1 cellular context compared by ENCODE assay signal in genomic region chr19:14006766-14007562, GRCh38.
TF ChIP-seq lines count a peak whose summit lies in the region.

No MANE protein-coding gene starts in this region.

TF ChIP-seq in HEK293, 187 proteins besides CTCF, POLR2A, EP300 and RAD21 (continued from another document and continues in another):
- TF ChIP-seq, protein P1, sequence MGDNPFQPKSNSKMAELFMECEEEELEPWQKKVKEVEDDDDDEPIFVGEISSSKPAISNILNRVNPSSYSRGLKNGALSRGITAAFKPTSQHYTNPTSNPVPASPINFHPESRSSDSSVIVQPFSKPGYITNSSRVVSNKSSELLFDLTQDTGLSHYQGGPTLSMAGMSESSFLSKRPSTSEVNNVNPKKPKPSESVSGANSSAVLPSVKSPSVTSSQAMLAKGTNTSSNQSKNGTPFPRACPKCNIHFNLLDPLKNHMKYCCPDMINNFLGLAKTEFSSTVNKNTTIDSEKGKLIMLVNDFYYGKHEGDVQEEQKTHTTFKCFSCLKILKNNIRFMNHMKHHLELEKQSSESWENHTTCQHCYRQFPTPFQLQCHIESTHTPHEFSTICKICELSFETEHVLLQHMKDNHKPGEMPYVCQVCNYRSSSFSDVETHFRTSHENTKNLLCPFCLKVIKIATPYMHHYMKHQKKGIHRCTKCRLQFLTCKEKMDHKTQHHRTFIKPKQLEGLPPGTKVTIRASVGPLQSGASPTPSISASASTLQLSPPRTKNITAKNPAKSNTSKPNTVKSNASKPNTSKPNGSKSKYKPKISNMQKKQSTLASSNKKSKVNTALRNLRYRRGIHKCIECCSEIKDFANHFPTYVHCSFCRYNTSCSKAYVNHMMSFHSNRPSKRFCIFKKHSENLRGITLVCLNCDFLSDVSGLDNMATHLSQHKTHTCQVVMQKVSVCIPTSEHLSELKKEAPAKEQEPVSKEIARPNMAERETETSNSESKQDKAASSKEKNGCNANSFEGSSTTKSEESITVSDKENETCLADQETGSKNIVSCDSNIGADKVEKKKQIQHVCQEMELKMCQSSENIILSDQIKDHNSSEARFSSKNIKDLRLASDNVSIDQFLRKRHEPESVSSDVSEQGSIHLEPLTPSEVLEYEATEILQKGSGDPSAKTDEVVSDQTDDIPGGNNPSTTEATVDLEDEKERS (tag by site-specific recombination; IDR thresholded peaks at IDR 0.05), result peak; percentile 65; the same call in 1 of the 2 replicates
- TF ChIP-seq ZSCAN5A (tag by site-specific recombination; IDR thresholded peaks at IDR 0.05) (peak; percentile 98), MZF1 (tag by site-specific recombination; IDR thresholded peaks at IDR 0.05; ENCODE audit: borderline replicate concordance) (peak; percentile 94), ZNF114 (tag by site-specific recombination; IDR thresholded peaks at IDR 0.05) (no peak), ZNF645 (tag by site-specific recombination; IDR thresholded peaks at IDR 0.05) (peak; percentile 78; the same call in 1 of the 2 replicates), ZSCAN30 (tag by site-specific recombination; IDR thresholded peaks at IDR 0.05) (peak; percentile 96), ZNF670 (tag by site-specific recombination; IDR thresholded peaks at IDR 0.05; ENCODE audit: low read depth) (no peak), ZNF248 (tag by site-specific recombination; IDR thresholded peaks at IDR 0.05) (no peak), ZNF121 (tag by site-specific recombination; IDR thresholded peaks at IDR 0.05) (peak; percentile 39; the same call in 1 of the 2 replicates), BCL11A (tag by site-specific recombination; IDR thresholded peaks at IDR 0.05; ENCODE audit: low read depth) (peak; percentile 87), ZNF302 (tag by site-specific recombination; IDR thresholded peaks at IDR 0.05; ENCODE audit: low read depth) (no peak), ZNF76 (tag by site-specific recombination; IDR thresholded peaks at IDR 0.05; ENCODE audit: borderline replicate concordance, low read depth) (peak; percentile 86), OVOL3 (tag by site-specific recombination; IDR thresholded peaks at IDR 0.05) (peak; percentile 47; the same call in 1 of the 2 replicates), ZNF341 (tag by site-specific recombination; IDR thresholded peaks at IDR 0.05; ENCODE audit: low read depth) (no peak; the same call in 1 of the 2 replicates), FEZF1 (tag by site-specific recombination; IDR thresholded peaks at IDR 0.05) (0 out of 2 replicates have a peak, but pooled peaks have one; percentile 23), PRDM1 (tag by site-specific recombination; IDR thresholded peaks at IDR 0.05) (no peak; the same call in 1 of the 2 replicates), ZBTB20 (tag by site-specific recombination; IDR thresholded peaks at IDR 0.05) (peak; percentile 90), ZNF626 (tag by site-specific recombination; IDR thresholded peaks at IDR 0.05) (no peak), ZNF548 (tag by site-specific recombination; IDR thresholded peaks at IDR 0.05) (0 out of 2 replicates have a peak, but pooled peaks have one; percentile 28), ZNF311 (tag by site-specific recombination; IDR thresholded peaks at IDR 0.05; ENCODE audit: borderline replicate concordance) (no peak)
- TF ChIP-seq, protein P2, sequence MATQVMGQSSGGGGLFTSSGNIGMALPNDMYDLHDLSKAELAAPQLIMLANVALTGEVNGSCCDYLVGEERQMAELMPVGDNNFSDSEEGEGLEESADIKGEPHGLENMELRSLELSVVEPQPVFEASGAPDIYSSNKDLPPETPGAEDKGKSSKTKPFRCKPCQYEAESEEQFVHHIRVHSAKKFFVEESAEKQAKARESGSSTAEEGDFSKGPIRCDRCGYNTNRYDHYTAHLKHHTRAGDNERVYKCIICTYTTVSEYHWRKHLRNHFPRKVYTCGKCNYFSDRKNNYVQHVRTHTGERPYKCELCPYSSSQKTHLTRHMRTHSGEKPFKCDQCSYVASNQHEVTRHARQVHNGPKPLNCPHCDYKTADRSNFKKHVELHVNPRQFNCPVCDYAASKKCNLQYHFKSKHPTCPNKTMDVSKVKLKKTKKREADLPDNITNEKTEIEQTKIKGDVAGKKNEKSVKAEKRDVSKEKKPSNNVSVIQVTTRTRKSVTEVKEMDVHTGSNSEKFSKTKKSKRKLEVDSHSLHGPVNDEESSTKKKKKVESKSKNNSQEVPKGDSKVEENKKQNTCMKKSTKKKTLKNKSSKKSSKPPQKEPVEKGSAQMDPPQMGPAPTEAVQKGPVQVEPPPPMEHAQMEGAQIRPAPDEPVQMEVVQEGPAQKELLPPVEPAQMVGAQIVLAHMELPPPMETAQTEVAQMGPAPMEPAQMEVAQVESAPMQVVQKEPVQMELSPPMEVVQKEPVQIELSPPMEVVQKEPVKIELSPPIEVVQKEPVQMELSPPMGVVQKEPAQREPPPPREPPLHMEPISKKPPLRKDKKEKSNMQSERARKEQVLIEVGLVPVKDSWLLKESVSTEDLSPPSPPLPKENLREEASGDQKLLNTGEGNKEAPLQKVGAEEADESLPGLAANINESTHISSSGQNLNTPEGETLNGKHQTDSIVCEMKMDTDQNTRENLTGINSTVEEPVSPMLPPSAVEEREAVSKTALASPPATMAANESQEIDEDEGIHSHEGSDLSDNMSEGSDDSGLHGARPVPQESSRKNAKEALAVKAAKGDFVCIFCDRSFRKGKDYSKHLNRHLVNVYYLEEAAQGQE (tag by site-specific recombination; IDR thresholded peaks at IDR 0.05), result 0 out of 2 replicates have a peak, but pooled peaks have one; percentile 38
- TF ChIP-seq, protein P3, sequence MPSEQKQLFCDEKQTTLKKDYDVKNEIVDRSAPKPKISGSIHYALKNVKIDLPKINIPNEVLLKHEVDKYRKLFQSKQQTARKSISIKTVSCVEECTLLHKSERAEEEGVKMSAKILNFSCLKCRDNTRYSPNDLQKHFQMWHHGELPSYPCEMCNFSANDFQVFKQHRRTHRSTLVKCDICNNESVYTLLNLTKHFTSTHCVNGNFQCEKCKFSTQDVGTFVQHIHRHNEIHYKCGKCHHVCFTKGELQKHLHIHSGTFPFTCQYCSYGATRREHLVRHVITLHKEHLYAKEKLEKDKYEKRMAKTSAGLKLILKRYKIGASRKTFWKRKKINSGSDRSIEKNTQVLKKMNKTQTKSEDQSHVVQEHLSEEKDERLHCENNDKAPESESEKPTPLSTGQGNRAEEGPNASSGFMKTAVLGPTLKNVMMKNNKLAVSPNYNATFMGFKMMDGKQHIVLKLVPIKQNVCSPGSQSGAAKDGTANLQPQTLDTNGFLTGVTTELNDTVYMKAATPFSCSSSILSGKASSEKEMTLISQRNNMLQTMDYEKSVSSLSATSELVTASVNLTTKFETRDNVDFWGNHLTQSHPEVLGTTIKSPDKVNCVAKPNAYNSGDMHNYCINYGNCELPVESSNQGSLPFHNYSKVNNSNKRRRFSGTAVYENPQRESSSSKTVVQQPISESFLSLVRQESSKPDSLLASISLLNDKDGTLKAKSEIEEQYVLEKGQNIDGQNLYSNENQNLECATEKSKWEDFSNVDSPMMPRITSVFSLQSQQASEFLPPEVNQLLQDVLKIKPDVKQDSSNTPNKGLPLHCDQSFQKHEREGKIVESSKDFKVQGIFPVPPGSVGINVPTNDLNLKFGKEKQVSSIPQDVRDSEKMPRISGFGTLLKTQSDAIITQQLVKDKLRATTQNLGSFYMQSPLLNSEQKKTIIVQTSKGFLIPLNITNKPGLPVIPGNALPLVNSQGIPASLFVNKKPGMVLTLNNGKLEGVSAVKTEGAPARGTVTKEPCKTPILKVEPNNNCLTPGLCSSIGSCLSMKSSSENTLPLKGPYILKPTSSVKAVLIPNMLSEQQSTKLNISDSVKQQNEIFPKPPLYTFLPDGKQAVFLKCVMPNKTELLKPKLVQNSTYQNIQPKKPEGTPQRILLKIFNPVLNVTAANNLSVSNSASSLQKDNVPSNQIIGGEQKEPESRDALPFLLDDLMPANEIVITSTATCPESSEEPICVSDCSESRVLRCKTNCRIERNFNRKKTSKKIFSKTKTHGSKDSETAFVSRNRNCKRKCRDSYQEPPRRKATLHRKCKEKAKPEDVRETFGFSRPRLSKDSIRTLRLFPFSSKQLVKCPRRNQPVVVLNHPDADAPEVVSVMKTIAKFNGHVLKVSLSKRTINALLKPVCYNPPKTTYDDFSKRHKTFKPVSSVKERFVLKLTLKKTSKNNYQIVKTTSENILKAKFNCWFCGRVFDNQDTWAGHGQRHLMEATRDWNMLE (tag by site-specific recombination; conservative IDR thresholded peaks at IDR 0.05; ENCODE audit: low read depth), result peak; percentile 38; the same call in 1 of the 2 replicates
- TF ChIP-seq, protein P4, sequence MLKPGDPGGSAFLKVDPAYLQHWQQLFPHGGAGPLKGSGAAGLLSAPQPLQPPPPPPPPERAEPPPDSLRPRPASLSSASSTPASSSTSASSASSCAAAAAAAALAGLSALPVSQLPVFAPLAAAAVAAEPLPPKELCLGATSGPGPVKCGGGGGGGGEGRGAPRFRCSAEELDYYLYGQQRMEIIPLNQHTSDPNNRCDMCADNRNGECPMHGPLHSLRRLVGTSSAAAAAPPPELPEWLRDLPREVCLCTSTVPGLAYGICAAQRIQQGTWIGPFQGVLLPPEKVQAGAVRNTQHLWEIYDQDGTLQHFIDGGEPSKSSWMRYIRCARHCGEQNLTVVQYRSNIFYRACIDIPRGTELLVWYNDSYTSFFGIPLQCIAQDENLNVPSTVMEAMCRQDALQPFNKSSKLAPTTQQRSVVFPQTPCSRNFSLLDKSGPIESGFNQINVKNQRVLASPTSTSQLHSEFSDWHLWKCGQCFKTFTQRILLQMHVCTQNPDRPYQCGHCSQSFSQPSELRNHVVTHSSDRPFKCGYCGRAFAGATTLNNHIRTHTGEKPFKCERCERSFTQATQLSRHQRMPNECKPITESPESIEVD (tag by site-specific recombination; IDR thresholded peaks at IDR 0.05), result peak; percentile 33; the same call in 1 of the 2 replicates
- TF ChIP-seq, protein P5, sequence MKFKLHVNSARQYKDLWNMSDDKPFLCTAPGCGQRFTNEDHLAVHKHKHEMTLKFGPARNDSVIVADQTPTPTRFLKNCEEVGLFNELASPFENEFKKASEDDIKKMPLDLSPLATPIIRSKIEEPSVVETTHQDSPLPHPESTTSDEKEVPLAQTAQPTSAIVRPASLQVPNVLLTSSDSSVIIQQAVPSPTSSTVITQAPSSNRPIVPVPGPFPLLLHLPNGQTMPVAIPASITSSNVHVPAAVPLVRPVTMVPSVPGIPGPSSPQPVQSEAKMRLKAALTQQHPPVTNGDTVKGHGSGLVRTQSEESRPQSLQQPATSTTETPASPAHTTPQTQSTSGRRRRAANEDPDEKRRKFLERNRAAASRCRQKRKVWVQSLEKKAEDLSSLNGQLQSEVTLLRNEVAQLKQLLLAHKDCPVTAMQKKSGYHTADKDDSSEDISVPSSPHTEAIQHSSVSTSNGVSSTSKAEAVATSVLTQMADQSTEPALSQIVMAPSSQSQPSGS (tag by site-specific recombination; IDR thresholded peaks at IDR 0.05; ENCODE audit: low read depth), result peak; percentile 100
- TF ChIP-seq, protein P6, sequence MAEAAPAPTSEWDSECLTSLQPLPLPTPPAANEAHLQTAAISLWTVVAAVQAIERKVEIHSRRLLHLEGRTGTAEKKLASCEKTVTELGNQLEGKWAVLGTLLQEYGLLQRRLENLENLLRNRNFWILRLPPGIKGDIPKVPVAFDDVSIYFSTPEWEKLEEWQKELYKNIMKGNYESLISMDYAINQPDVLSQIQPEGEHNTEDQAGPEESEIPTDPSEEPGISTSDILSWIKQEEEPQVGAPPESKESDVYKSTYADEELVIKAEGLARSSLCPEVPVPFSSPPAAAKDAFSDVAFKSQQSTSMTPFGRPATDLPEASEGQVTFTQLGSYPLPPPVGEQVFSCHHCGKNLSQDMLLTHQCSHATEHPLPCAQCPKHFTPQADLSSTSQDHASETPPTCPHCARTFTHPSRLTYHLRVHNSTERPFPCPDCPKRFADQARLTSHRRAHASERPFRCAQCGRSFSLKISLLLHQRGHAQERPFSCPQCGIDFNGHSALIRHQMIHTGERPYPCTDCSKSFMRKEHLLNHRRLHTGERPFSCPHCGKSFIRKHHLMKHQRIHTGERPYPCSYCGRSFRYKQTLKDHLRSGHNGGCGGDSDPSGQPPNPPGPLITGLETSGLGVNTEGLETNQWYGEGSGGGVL (tag by site-specific recombination; IDR thresholded peaks at IDR 0.05), result peak; percentile 91
- TF ChIP-seq, protein P7, sequence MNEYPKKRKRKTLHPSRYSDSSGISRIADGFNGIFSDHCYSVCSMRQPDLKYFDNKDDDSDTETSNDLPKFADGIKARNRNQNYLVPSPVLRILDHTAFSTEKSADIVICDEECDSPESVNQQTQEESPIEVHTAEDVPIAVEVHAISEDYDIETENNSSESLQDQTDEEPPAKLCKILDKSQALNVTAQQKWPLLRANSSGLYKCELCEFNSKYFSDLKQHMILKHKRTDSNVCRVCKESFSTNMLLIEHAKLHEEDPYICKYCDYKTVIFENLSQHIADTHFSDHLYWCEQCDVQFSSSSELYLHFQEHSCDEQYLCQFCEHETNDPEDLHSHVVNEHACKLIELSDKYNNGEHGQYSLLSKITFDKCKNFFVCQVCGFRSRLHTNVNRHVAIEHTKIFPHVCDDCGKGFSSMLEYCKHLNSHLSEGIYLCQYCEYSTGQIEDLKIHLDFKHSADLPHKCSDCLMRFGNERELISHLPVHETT (tag by site-specific recombination; IDR thresholded peaks at IDR 0.05), result peak; percentile 94
